In genomic region chr11:56783448-56784041, GRCh38 we compare ENCODE assay signal across 7 cellular contexts. TPM values are rescaled to one million over a fixed set of nuclear protein-coding genes. Genes with fewer than 3 reads are reported as not detected.
DNase-seq lines count a peak whose midpoint lies in the region; ATAC-seq and TF ChIP-seq lines count a peak whose summit lies in the region.

No MANE protein-coding gene starts in this region.

- H4K20me1 ChIP-seq in osteoblast (ENCODE audit: insufficient read depth, low read length): no peaks in the 10 kb centered on the region

- H3K36me3 ChIP-seq in Peyer's patch (no peaks in the 10 kb centered on the region), osteoblast (ENCODE audit: insufficient read depth, low read length) (no peaks in the 10 kb centered on the region)

- H3K9me3 ChIP-seq in Peyer's patch (no peaks in the 10 kb centered on the region), osteoblast (ENCODE audit: low read depth, low read length) (no peaks in the 10 kb centered on the region)

- no peak overlapping the region for H2AFZ ChIP-seq in osteoblast (ENCODE audit: low read length)

- H3K4me1 ChIP-seq in Peyer's patch (no peaks in the 10 kb centered on the region), osteoblast (ENCODE audit: insufficient read depth, low read length) (no peaks in the 10 kb centered on the region)

- H3K4me3 ChIP-seq in Peyer's patch (peak overlapping the region in 1 of 4 donors; percentile 32), epithelial cell of esophagus (ENCODE audit: low read length) (no peak overlapping the region), osteoblast (ENCODE audit: insufficient read depth, low read length) (no peak overlapping the region)

- peak overlapping the region; percentile 41 for H3K4me2 ChIP-seq in osteoblast (ENCODE audit: insufficient read depth, low read length)

- no peak for TF ChIP-seq POLR2A in Peyer's patch (IDR thresholded peaks at IDR 0.05)

- TF ChIP-seq CTCF in Peyer's patch (IDR thresholded peaks at IDR 0.05) (peak in 5 of 6 experiments; percentile 20 to 79 (median 70)), epithelial cell of esophagus (IDR thresholded peaks at IDR 0.05; ENCODE audit: insufficient read depth, low read depth, low read length, missing control alignments) (peak; percentile 54), osteoblast (IDR thresholded peaks at IDR 0.05; ENCODE audit: extremely low read depth, low read depth, low read length) (peak; percentile 52)

- DNase-seq in GM04503 (ENCODE audit: low read depth) (peak; percentile 4), HuH-7 (ENCODE audit: low spot score) (peak; percentile 43), Peyer's patch (no peak), epithelial cell of esophagus (ENCODE audit: low read depth) (peak; percentile 78), osteoblast (ENCODE audit: insufficient read length, low spot score, missing footprints) (peak; percentile 53)

- H3K27ac ChIP-seq in Peyer's patch (no peak overlapping the region), osteoblast (ENCODE audit: low read depth, low read length) (no peak overlapping the region)

- H3K27me3 ChIP-seq in Peyer's patch (no peaks in the 10 kb centered on the region), osteoblast (ENCODE audit: insufficient read depth, low read length) (no peaks in the 10 kb centered on the region)

- no peaks in the 10 kb centered on the region for H3K79me2 ChIP-seq in osteoblast (ENCODE audit: insufficient read depth, low read length)

- ATAC-seq in GM21381 (IDR thresholded peaks at IDR 0.05; ENCODE audit: unreplicated experiment): no peak
- ATAC-seq in HG03025 (IDR thresholded peaks at IDR 0.05; ENCODE audit: low FRiP score, unreplicated experiment): no peak

RNA-seq across cellular contexts. Expression of gene OR9G4, which starts 35.0 kb away (rescaled TPM):
- total RNA-seq in Peyer's patch (not detected), osteoblast (not detected in 2 replicates)

Comparison
In these comparisons a context has a peak if more than half of its experiments do, and no peak if none do; other contexts are left out.
1. DNase-seq: peak in GM04503 (single experiment), HuH-7 (single experiment), epithelial cell of esophagus (single experiment) and osteoblast (single experiment); none in Peyer's patch (0 of 3).
2. Peak in every context shown above with its lines, with median percentiles within 50 percentile points of each other: CTCF ChIP-seq.